In genomic region chr17:41864498-41864836, GRCh38 we compare ENCODE assay signal across 8 cellular contexts. TPM values are rescaled to one million over a fixed set of nuclear protein-coding genes. Genes with fewer than 3 reads are reported as not detected.
A peak's percentile ranks its signal among the peaks of the same experiment; 100 is the strongest.
DNase-seq lines count a peak whose midpoint lies in the region; ATAC-seq, FAIRE-seq and TF ChIP-seq lines count a peak whose summit lies in the region.

No MANE protein-coding gene starts in this region.

- H3K27me3 ChIP-seq in MG63 (no peaks in the 10 kb centered on the region), esophagus squamous epithelium (no peaks in the 10 kb centered on the region), pancreas (no peaks in the 10 kb centered on the region)

- ATAC-seq in pancreas (peak in 2 of 4 donors; percentile 73 to 79), GM18498 (IDR thresholded peaks at IDR 0.05; ENCODE audit: unreplicated experiment) (no peak)

- no peak for FAIRE-seq in pancreas (lab: Jason Lieb, UNC)

- TF ChIP-seq POLR2A in esophagus squamous epithelium (IDR thresholded peaks at IDR 0.05), result no peak

- H3K4me1 ChIP-seq in esophagus squamous epithelium, result peaks cover 18 to 57% (median 24%) of the 10 kb centered on the region in 3 donors
- peaks cover 7 to 15% (median 15%) of the 10 kb centered on the region in 3 donors for H3K4me1 ChIP-seq in pancreas

- DNase-seq in NCI-H2029 (lab: John Stamatoyannopoulos, UW) (peak; percentile 13), NCI-H2029 treated with DMSO at 0.1 percent for 48 hours (lab: John Stamatoyannopoulos, UW) (no peak), MG63 (no peak), esophagus squamous epithelium (lab: John Stamatoyannopoulos, UW) (no peak), pancreas (peak in 1 of 6 donors; percentile 82), AG08396 (ENCODE audit: low spot score) (no peak), NCI-H1694 treated with DMSO at 0.1 percent for 48 hours (lab: John Stamatoyannopoulos, UW) (no peak)

- intact Hi-C loops in esophagus squamous epithelium (cut with DNase I) (no loop called here), pancreas (cut with DNase I) (loop anchor here in 1 of 3 donors (10.0 kb wide), 1 partner anchor 50 kb away; the partner anchor contains the start of genes FKBP10 and P3H4)

- H3K9me3 ChIP-seq in MG63 (no peaks in the 10 kb centered on the region), esophagus squamous epithelium (no peaks in the 10 kb centered on the region), pancreas (no peaks in the 10 kb centered on the region)

- peaks cover 26% of the 10 kb centered on the region for H3K36me3 ChIP-seq in MG63
- peaks cover 7 to 30% (median 7%) of the 10 kb centered on the region in 3 donors for H3K36me3 ChIP-seq in esophagus squamous epithelium
- peaks cover 0 to 14% (median 0%) of the 10 kb centered on the region in 3 donors for H3K36me3 ChIP-seq in pancreas

- 0% methylated on average over 11 to 12 of the region's 25 CpGs for WGBS in esophagus squamous epithelium, 2 donors
- 1 to 2% methylated on average over 25 of the region's 25 CpGs for WGBS in pancreas, 2 donors

- H3K4me3 ChIP-seq in MG63 (peak overlapping the region; percentile 83), esophagus squamous epithelium (peak overlapping the region; percentile 70 to 100 (median 94)), pancreas (peak overlapping the region; percentile 88 to 99 (median 92))

- H3K27ac ChIP-seq in esophagus squamous epithelium (peak overlapping the region; percentile 92 to 97 (median 95)), pancreas (peak overlapping the region; percentile 86 to 95 (median 88))

- TF ChIP-seq CTCF in esophagus squamous epithelium (IDR thresholded peaks at IDR 0.05), result no peak
- no peak for TF ChIP-seq CTCF in pancreas (IDR thresholded peaks at IDR 0.05)

RNA-seq across cellular contexts. Expression of gene KLHL11, which starts 0.8 kb away (rescaled TPM):
- total RNA-seq in MG63 (2014; rRNA removed; shearing (Covaris generic); ENCODE audit: low replicate concordance), result 10.9 and 13.3 TPM in 2 replicates
- total RNA-seq in esophagus squamous epithelium (10 to 100 TPM; 11.8 to 20.4 (median 13.1) TPM), pancreas (1 to 10 TPM; 4.3 to 7.8 (median 5.8) TPM)
- polyA plus RNA-seq in pancreas, result under 1 TPM; 0.61 to 0.75 TPM

RNA-seq across cellular contexts. Expression of gene KLHL10, which starts 26.8 kb away (rescaled TPM):
- total RNA-seq in MG63 (2014; rRNA removed; shearing (Covaris generic); ENCODE audit: low replicate concordance), result not detected in 2 replicates
- total RNA-seq in esophagus squamous epithelium (under 1 TPM in 1 of 4 donors, not detected in 3; 0.57 TPM), pancreas (not detected)
- polyA plus RNA-seq in pancreas, result under 1 TPM in 1 of 2 donors, not detected in 1; 0.02 TPM

RNA-seq across cellular contexts. Expression of gene NT5C3B, which starts 28.4 kb away (rescaled TPM):
- total RNA-seq in MG63 (2014; rRNA removed; shearing (Covaris generic); ENCODE audit: low replicate concordance), result 69.3 and 124 TPM in 2 replicates
- total RNA-seq in esophagus squamous epithelium, result 10 to 100 TPM; 23.8 to 45.4 (median 30.5) TPM
- total RNA-seq in pancreas, result 10 to 100 TPM; 24.2 to 35.6 (median 27.0) TPM
- 100 to 1,000 TPM in 1 of 2 donors, 10 to 100 TPM in 1; 89.7 to 102 TPM for polyA plus RNA-seq in pancreas

RNA-seq across cellular contexts. Expression of gene FKBP10, which starts 51.7 kb away (rescaled TPM):
- total RNA-seq in MG63 (2014; rRNA removed; shearing (Covaris generic); ENCODE audit: low replicate concordance), result 191 and 258 TPM in 2 replicates
- total RNA-seq in esophagus squamous epithelium, result 10 to 100 TPM in 2 of 4 donors, 1 to 10 TPM in 1, under 1 TPM in 1; 0.19 to 21.4 (median 8.4) TPM
- total RNA-seq in pancreas, result 10 to 100 TPM in 4 of 6 donors, 1 to 10 TPM in 2; 4.5 to 35.3 (median 11.7) TPM
- polyA plus RNA-seq in pancreas, result 10 to 100 TPM in 1 of 2 donors, 1 to 10 TPM in 1; 9.1 to 17.3 TPM

RNA-seq across cellular contexts. Expression of gene P3H4, which starts 52.7 kb away (rescaled TPM):
- total RNA-seq in MG63 (2014; rRNA removed; shearing (Covaris generic); ENCODE audit: low replicate concordance), result 66.5 and 123 TPM in 2 replicates
- total RNA-seq in esophagus squamous epithelium, result 1 to 10 TPM; 2.4 to 7.1 (median 3.7) TPM
- 10 to 100 TPM in 3 of 6 donors, 1 to 10 TPM in 3; 8.4 to 15.7 (median 10.1) TPM for total RNA-seq in pancreas
- 10 to 100 TPM; 13.0 to 16.6 TPM for polyA plus RNA-seq in pancreas
